Comparison of ENCODE assay signal across 8 cellular contexts in genomic region chr12:47758834-47759690, GRCh38. TPM values are rescaled to one million over a fixed set of nuclear protein-coding genes. Genes with fewer than 3 reads are reported as not detected.
DNase-seq lines count a peak whose midpoint lies in the region; ATAC-seq and TF ChIP-seq lines count a peak whose summit lies in the region.

RAPGEF3 (minus strand) TSS chr12:47758880; CDS start chr12:47758556, 324 bp downstream.

- peak; percentile 55 for ATAC-seq in HG02642 (IDR thresholded peaks at IDR 0.05; ENCODE audit: poor library complexity, unreplicated experiment)
- peak; percentile 73 for ATAC-seq in activated B cell treated with CpG ODN at 0.5 μM for 24 hours (ENCODE audit: low read depth)
- ATAC-seq in central memory CD8-positive, alpha-beta T cell (replicated peaks; ENCODE audit: extremely low read depth, poor library complexity, severe bottlenecking), result peak; percentile 60

- no peaks in the 10 kb centered on the region for H3K27me3 Mint-ChIP-seq in activated B cell treated with CpG ODN at 0.5 μM for 24 hours
- no peaks in the 10 kb centered on the region for H3K27me3 Mint-ChIP-seq in central memory CD8-positive, alpha-beta T cell

- peaks cover 60% of the 10 kb centered on the region for H3K4me1 Mint-ChIP-seq in activated B cell treated with CpG ODN at 0.5 μM for 24 hours
- H3K4me1 Mint-ChIP-seq in central memory CD8-positive, alpha-beta T cell, result peaks cover 19% of the 10 kb centered on the region

- TF ChIP-seq CTCF in GM12865 (IDR thresholded peaks at IDR 0.05; ENCODE audit: insufficient read depth, low read depth, low read length, missing control alignments) (peak; percentile 56), activated B cell treated with CpG ODN at 0.5 μM for 24 hours (IDR thresholded peaks at IDR 0.05) (no peak)

- intact Hi-C loops in activated B cell treated with CpG ODN at 0.5 μM for 24 hours (cut with micrococcal nuclease), result loop anchor here (1.0 to 5.0 kb wide), 3 partner anchors 17 to 362 kb away; no protein-coding TSS in a partner anchor

- peak within 1 kb of the TSS; percentile 81 for H3K4me3 Mint-ChIP-seq in activated B cell treated with CpG ODN at 0.5 μM for 24 hours
- H3K4me3 Mint-ChIP-seq in central memory CD8-positive, alpha-beta T cell, result peak within 1 kb of the TSS; percentile 70

- POLR2A ChIA-PET in activated B cell treated with CpG ODN at 0.5 μM for 24 hours (lab: Charles Lee), result interaction anchor here (0.8 to 5.9 kb wide), 6 partner anchors 8 to 54 kb away, joined by 5 to 84 read pairs (median 8); partner anchors contain the start of gene RPAP3

- no peaks in the 10 kb centered on the region for H3K9me3 Mint-ChIP-seq in activated B cell treated with CpG ODN at 0.5 μM for 24 hours
- no peaks in the 10 kb centered on the region for H3K9me3 Mint-ChIP-seq in central memory CD8-positive, alpha-beta T cell

- peak within 1 kb of the TSS; percentile 69 for H3K4me3 ChIP-seq in GM12865 (ENCODE audit: low read depth, low read length)

- no peak within 1 kb of the TSS for H3K27ac Mint-ChIP-seq in activated B cell treated with CpG ODN at 0.5 μM for 24 hours
- no peak within 1 kb of the TSS for H3K27ac Mint-ChIP-seq in central memory CD8-positive, alpha-beta T cell (ENCODE audit: low read depth)

- H3K36me3 Mint-ChIP-seq in activated B cell treated with CpG ODN at 0.5 μM for 24 hours (ENCODE audit: low read depth), result no peaks in the 10 kb centered on the region
- H3K36me3 Mint-ChIP-seq in central memory CD8-positive, alpha-beta T cell (ENCODE audit: insufficient read depth), result peaks cover 6% of the 10 kb centered on the region

- DNase-seq in GM12865 (ENCODE audit: low read depth) (peak; percentile 71), NCI-H1694 (lab: John Stamatoyannopoulos, UW) (peak; percentile 28), activated B cell treated with CpG ODN at 0.5 μM for 24 hours (peak; percentile 64), islet precursor cell (peak; percentile 94), NCI-H345 treated with DMSO at 0.1 percent for 48 hours (lab: John Stamatoyannopoulos, UW; ENCODE audit: unreplicated experiment) (no peak)
- peak in 1 of 2 donors; percentile 24 for DNase-seq in central memory CD8-positive, alpha-beta T cell (ENCODE audit: low spot score in 2 of 2)
- DNase-seq in stimulated activated CD4-positive, alpha-beta T cell treated with anti-CD3 and anti-CD28 coated beads, Interleukin-12 subunit alpha, Interleukin-12 subunit beta, amount 100 ng/mL, for 24 hours (ENCODE audit: low read depth in 2 of 2), result peak; percentile 44 to 69

- CTCF ChIA-PET in activated B cell treated with CpG ODN at 0.5 μM for 24 hours (lab: Charles Lee), result interaction anchor here (0.8 to 10.8 kb wide), 11 partner anchors 8 to 80 kb away, joined by 3 to 298 read pairs (median 4); partner anchors contain the start of gene SLC48A1

RNA-seq across cellular contexts. Expression of gene RAPGEF3, which starts in this region (rescaled TPM):
- total RNA-seq in activated B cell treated with CpG ODN at 0.5 μM for 24 hours, result 2.7 and 5.0 TPM in 2 replicates
